In the genomic region with DNA sequence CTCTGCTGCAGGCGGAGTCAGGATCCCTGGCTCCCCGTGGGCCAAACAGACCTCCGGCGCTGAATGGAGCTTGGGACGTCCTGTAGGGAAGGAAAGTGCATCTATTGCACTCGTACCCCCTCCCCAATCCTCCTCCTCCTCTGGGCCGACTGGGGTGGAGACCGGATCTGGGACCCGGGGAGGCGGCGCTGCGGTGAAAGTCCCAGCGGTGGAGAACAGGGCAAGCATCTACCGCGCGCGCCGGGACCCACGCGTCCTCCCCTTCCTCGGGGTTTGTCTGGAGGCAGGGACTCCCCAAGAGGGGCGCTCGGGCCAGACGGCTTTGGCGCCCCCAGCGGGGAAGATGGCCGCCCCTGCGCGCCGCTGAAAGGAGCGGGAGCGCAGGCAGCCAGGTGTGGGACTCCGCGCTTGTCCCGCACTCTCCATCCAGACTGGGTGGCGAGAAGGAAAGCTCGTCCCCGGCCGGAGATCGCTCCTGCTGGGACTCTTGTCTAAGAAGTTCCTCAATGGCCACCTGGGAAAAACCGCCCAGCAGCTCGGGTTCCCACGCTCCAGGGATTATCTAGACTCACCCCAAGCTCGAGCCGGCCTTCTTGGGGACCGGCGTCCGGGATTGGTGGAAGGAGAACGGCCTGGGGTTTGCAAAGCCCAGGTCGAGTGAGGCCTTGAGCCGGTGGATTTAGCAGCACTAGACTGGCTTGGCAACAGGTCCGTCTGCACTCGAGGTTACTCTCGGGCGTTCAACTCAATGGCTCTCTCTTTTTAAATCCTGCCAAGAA, we compare ENCODE assay signal across 8 cellular contexts. TPM values are rescaled to one million over a fixed set of nuclear protein-coding genes. Genes with fewer than 3 reads are reported as not detected.
DNase-seq lines count a peak whose midpoint lies in the region; ATAC-seq and TF ChIP-seq lines count a peak whose summit lies in the region.

No MANE protein-coding gene starts in this region.

- H3K27me3 Mint-ChIP-seq in activated CD8-positive, alpha-beta T cell treated with anti-CD3 and anti-CD28 coated beads for 36 hours, result peaks cover 9% of the 10 kb centered on the region
- H3K27me3 Mint-ChIP-seq in type B pancreatic cell, result no peaks in the 10 kb centered on the region

- no peaks in the 10 kb centered on the region for H3K27me3 ChIP-seq in BLaER1
- peaks cover 48% of the 10 kb centered on the region for H3K27me3 ChIP-seq in mucosa of stomach (ENCODE audit: control insufficient read depth, insufficient read depth, low read length)

- H3K9me3 Mint-ChIP-seq in activated CD8-positive, alpha-beta T cell treated with anti-CD3 and anti-CD28 coated beads for 36 hours, result no peaks in the 10 kb centered on the region
- H3K9me3 Mint-ChIP-seq in type B pancreatic cell, result no peaks in the 10 kb centered on the region

- intact Hi-C loops in activated CD8-positive, alpha-beta T cell treated with anti-CD3 and anti-CD28 coated beads for 36 hours (cut with micrococcal nuclease), result no loop called here

- peak overlapping the region; percentile 99 for H3K27ac ChIP-seq in BLaER1

- H3K4me2 ChIP-seq in BLaER1, result peak overlapping the region; percentile 99

- H3K36me3 Mint-ChIP-seq in activated CD8-positive, alpha-beta T cell treated with anti-CD3 and anti-CD28 coated beads for 36 hours (ENCODE audit: low read depth), result peaks cover 44% of the 10 kb centered on the region
- peaks cover 5% of the 10 kb centered on the region for H3K36me3 Mint-ChIP-seq in type B pancreatic cell

- POLR2A ChIA-PET in activated CD8-positive, alpha-beta T cell treated with anti-CD3 and anti-CD28 coated beads for 36 hours (lab: Charles Lee), result interaction anchor here (0.6 to 4.0 kb wide), 13 partner anchors 9 to 143 kb away, joined by 3 to 44 read pairs (median 3); a partner anchor contains a TSS

- H3K9ac ChIP-seq in BLaER1 (peak overlapping the region; percentile 97), mucosa of stomach (ENCODE audit: low read length) (peak overlapping the region; percentile 34)

- peak; percentile 14 for DNase-seq in MV-4-11 (lab: John Stamatoyannopoulos, UW)
- peak; percentile 60 for DNase-seq in activated CD8-positive, alpha-beta T cell treated with anti-CD3 and anti-CD28 coated beads for 36 hours
- DNase-seq in erythroblast (lab: John Stamatoyannopoulos, UW), result peak; percentile 76
- DNase-seq in type B pancreatic cell (ENCODE audit: extremely low spot score, unreplicated experiment), result no peak
- DNase-seq in HK-2 (ENCODE audit: unreplicated experiment), result no peak

- peak; percentile 65 for TF ChIP-seq CTCF in activated CD8-positive, alpha-beta T cell treated with anti-CD3 and anti-CD28 coated beads for 36 hours (IDR thresholded peaks at IDR 0.05)
- peak; percentile 67 for TF ChIP-seq CTCF in type B pancreatic cell (conservative IDR thresholded peaks at IDR 0.05)

- peak; percentile 29 for ATAC-seq in GM18868 (IDR thresholded peaks at IDR 0.05; ENCODE audit: unreplicated experiment)
- peak; percentile 46 for ATAC-seq in activated CD8-positive, alpha-beta T cell treated with anti-CD3 and anti-CD28 coated beads for 36 hours

- peak; percentile 8 for TF ChIP-seq POLR2A in erythroblast (IDR thresholded peaks at IDR 0.05; ENCODE audit: low read length)

- H3K36me3 ChIP-seq in BLaER1 (peaks cover 11% of the 10 kb centered on the region), mucosa of stomach (ENCODE audit: control insufficient read depth, insufficient read depth, low read length) (no peaks in the 10 kb centered on the region)

- H3K4me1 ChIP-seq in BLaER1 (peaks cover 62% of the 10 kb centered on the region), mucosa of stomach (ENCODE audit: control insufficient read depth, insufficient read depth, low read length) (no peaks in the 10 kb centered on the region)

- H3K9me3 ChIP-seq in BLaER1 (no peaks in the 10 kb centered on the region), mucosa of stomach (ENCODE audit: control insufficient read depth, low read length) (no peaks in the 10 kb centered on the region)

- CTCF ChIA-PET in activated CD8-positive, alpha-beta T cell treated with anti-CD3 and anti-CD28 coated beads for 36 hours (lab: Charles Lee), result interaction anchor here (0.9 to 2.5 kb wide), 11 partner anchors 9 to 71 kb away, joined by 3 to 37 read pairs (median 4); a partner anchor contains a TSS

- peaks cover 42% of the 10 kb centered on the region for H4K20me1 ChIP-seq in BLaER1

- H3K4me1 Mint-ChIP-seq in activated CD8-positive, alpha-beta T cell treated with anti-CD3 and anti-CD28 coated beads for 36 hours (ENCODE audit: low read depth), result peaks cover 41% of the 10 kb centered on the region
- peaks cover 42% of the 10 kb centered on the region for H3K4me1 Mint-ChIP-seq in type B pancreatic cell (ENCODE audit: unreplicated experiment)

- H3K27ac Mint-ChIP-seq in activated CD8-positive, alpha-beta T cell treated with anti-CD3 and anti-CD28 coated beads for 36 hours, result peak overlapping the region; percentile 91
- peak overlapping the region; percentile 88 for H3K27ac Mint-ChIP-seq in type B pancreatic cell

- H3K4me3 Mint-ChIP-seq in activated CD8-positive, alpha-beta T cell treated with anti-CD3 and anti-CD28 coated beads for 36 hours, result peak overlapping the region; percentile 86
- H3K4me3 Mint-ChIP-seq in type B pancreatic cell, result peak overlapping the region; percentile 94

- H3K4me3 ChIP-seq in BLaER1, result peak overlapping the region; percentile 91
- no peak overlapping the region for H3K4me3 ChIP-seq in mucosa of stomach (ENCODE audit: low read length)

RNA-seq across cellular contexts. Expression of a gene that starts 0.7 kb away (rescaled TPM):
- total RNA-seq in activated CD8-positive, alpha-beta T cell treated with anti-CD3 and anti-CD28 coated beads for 36 hours, result 100 to 1,000 TPM; 131 to 134 TPM
- total RNA-seq in type B pancreatic cell (ENCODE audit: low replicate concordance), result 127 and 205 TPM in 2 replicates

RNA-seq across cellular contexts. Expression of a gene that starts 12.0 kb away (rescaled TPM):
- total RNA-seq in activated CD8-positive, alpha-beta T cell treated with anti-CD3 and anti-CD28 coated beads for 36 hours, result 10 to 100 TPM; 33.9 to 34.4 TPM
- 34.2 and 90.0 TPM in 2 replicates for total RNA-seq in type B pancreatic cell (ENCODE audit: low replicate concordance)

RNA-seq across cellular contexts. Expression of a gene that starts 36.1 kb away (rescaled TPM):
- 100 to 1,000 TPM; 109 to 114 TPM for total RNA-seq in activated CD8-positive, alpha-beta T cell treated with anti-CD3 and anti-CD28 coated beads for 36 hours
- total RNA-seq in type B pancreatic cell (ENCODE audit: low replicate concordance), result 27.7 and 44.6 TPM in 2 replicates

RNA-seq across cellular contexts. Expression of a gene that starts 36.4 kb away (rescaled TPM):
- 100 to 1,000 TPM; 162 to 170 TPM for total RNA-seq in activated CD8-positive, alpha-beta T cell treated with anti-CD3 and anti-CD28 coated beads for 36 hours
- 158 and 162 TPM in 2 replicates for total RNA-seq in type B pancreatic cell (ENCODE audit: low replicate concordance)

Comparison
In these comparisons a context has a peak if more than half of its experiments do, and no peak if none do; other contexts are left out.
1. DNase-seq: peak in MV-4-11 (single experiment), activated CD8-positive, alpha-beta T cell treated with anti-CD3 and anti-CD28 coated beads for 36 hours (single experiment) and erythroblast (2 of 2); none in type B pancreatic cell (single experiment) and HK-2 (single experiment).